In genomic region chr19:869245-870177, GRCh38 we compare ENCODE assay signal across 1 cellular context.
TF ChIP-seq lines count a peak whose summit lies in the region.

No MANE protein-coding gene starts in this region.

TF ChIP-seq in K562, 482 proteins besides CTCF, POLR2A, EP300 and RAD21 (continued from another document and continues in another):
- TF ChIP-seq E2F8 (IDR thresholded peaks at IDR 0.05; ENCODE audit: low read depth, partially characterized antibody) (no peak), CHD1 (IDR thresholded peaks at IDR 0.05; ENCODE audit: low read length) (no peak), ZBTB7A (IDR thresholded peaks at IDR 0.05; ENCODE audit: borderline replicate concordance, control insufficient read depth, low read depth, low read length) (peak; percentile 27; the same call in 1 of the 2 replicates), TAF15 (IDR thresholded peaks at IDR 0.05; ENCODE audit: low read depth, low read length) (no peak), ILF3 (IDR thresholded peaks at IDR 0.05; ENCODE audit: borderline replicate concordance) (no peak), ELK3 (CRISPR knock-in tag; IDR thresholded peaks at IDR 0.05) (no peak), ZNF224 (CRISPR knock-in tag; IDR thresholded peaks at IDR 0.05) (no peak), ZMIZ1 (IDR thresholded peaks at IDR 0.05; ENCODE audit: low read depth in 2 of 2, low read length in 2 of 2) (no peak), ZNF277 (CRISPR knock-in tag; IDR thresholded peaks at IDR 0.05; ENCODE audit: borderline replicate concordance) (no peak), POLR2AphosphoS2 (IDR thresholded peaks at IDR 0.05; ENCODE audit: low read length) (no peak; the same call in 1 of the 2 replicates), HNRNPK (IDR thresholded peaks at IDR 0.05; ENCODE audit: low read depth, low read length, poor library complexity, severe bottlenecking) (no peak), NFYB (IDR thresholded peaks at IDR 0.05; ENCODE audit: extremely low read depth, insufficient read length) (no peak), CHD7 (IDR thresholded peaks at IDR 0.05; ENCODE audit: low read depth, low read length) (no peak), POLR2H (tag; IDR thresholded peaks at IDR 0.05; ENCODE audit: low read depth) (no peak), CREB1 (IDR thresholded peaks at IDR 0.05) (no peak), CREB1 (CRISPR knock-in tag; IDR thresholded peaks at IDR 0.05) (no peak), HNRNPLL (IDR thresholded peaks at IDR 0.05; ENCODE audit: low read depth, low read length, poor library complexity, severe bottlenecking) (no peak), COPS2 (conservative IDR thresholded peaks at IDR 0.05) (no peak), POLR3G (IDR thresholded peaks at IDR 0.05; ENCODE audit: extremely low read depth, insufficient read length, insufficient replicate concordance) (no peak), ZNF184 (CRISPR knock-in tag; IDR thresholded peaks at IDR 0.05) (no peak), GMEB1 (CRISPR knock-in tag; IDR thresholded peaks at IDR 0.05) (no peak), CXXC5 (CRISPR knock-in tag; IDR thresholded peaks at IDR 0.05) (no peak), RHOXF2B (CRISPR knock-in tag; conservative IDR thresholded peaks at IDR 0.05) (no peak), MAFF (IDR thresholded peaks at IDR 0.05; ENCODE audit: low read length) (no peak), ZNF263 (CRISPR knock-in tag; IDR thresholded peaks at IDR 0.05; ENCODE audit: borderline replicate concordance) (no peak), ARID1B (IDR thresholded peaks at IDR 0.05) (no peak), HCFC1 (IDR thresholded peaks at IDR 0.05; ENCODE audit: low read depth, low read length) (no peak), CBX2 (IDR thresholded peaks at IDR 0.05; ENCODE audit: insufficient read depth, low read length, poor library complexity, severe bottlenecking) (no peak), GTF3C2 (IDR thresholded peaks at IDR 0.05; ENCODE audit: borderline replicate concordance, extremely low read depth, insufficient read length) (no peak), ZNF232 (CRISPR knock-in tag; IDR thresholded peaks at IDR 0.05) (no peak), MTA3 (IDR thresholded peaks at IDR 0.05; ENCODE audit: borderline replicate concordance) (no peak), CBFA2T2 (conservative IDR thresholded peaks at IDR 0.05) (no peak)
